Comparison of ENCODE assay signal across 11 cellular contexts in the genomic region with DNA sequence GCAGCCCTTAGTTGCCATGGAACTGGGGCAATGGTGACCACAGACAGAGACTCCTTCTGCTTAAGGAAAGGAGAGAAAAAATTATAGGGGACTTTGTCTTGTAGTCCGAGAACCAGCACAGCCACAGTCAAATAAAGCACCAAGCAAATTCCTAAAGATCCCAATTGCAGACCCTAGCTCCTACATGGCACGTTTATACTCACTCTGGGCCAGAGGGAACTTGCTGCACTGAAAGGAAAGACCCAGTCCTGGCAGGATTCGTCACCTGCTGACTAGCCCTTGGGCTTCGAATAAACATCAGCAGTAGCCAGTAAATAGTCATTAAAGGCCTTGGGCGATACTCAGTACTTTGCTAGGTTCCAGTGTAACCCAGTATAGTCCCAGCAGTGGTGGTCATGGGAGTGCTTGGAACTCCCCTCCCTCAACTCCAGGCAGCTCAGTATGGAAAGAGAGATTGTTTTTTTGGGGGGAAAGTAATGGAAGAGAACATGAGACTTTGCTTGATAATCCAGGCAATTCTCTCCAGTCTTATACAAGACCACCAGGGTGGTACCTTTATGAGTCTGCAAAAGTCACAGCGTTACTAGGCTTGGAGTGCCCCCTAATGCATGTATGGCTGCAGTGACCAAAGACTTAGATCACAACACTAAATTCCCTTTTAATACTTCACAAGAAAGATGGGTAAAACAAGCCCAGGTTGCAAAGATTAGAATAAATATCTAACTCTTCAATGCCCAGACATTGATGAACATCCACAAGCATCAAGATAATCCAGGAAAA.
DNase-seq lines count a peak whose midpoint lies in the region; ATAC-seq and TF ChIP-seq lines count a peak whose summit lies in the region.
"Had no signal": no experiment of that assay in that cellular context is flagged by ENCODE, and none has a peak within 500 bp of the region (broad histone marks: within the 10 kb centered on the region; RNA-seq: fewer than 3 reads in every experiment).

No MANE protein-coding gene starts in this region.

- DNase-seq in DND-41 (no peak), endodermal cell (peak; percentile 74), nephron progenitor cell (peak; percentile 12)
- no peak for DNase-seq in T-helper 2 cell treated with Interferon-gamma antibody and Interleukin-4, amounts not matched to agents 5 μg/mL and 100 μg/mL, for 36 hours (ENCODE audit: low spot score)
- DNase-seq: activated CD4-positive, alpha-beta T cell treated with anti-CD3 and anti-CD28 coated beads for 36 hours; aorta; hypothalamus; stomach had no signal

- H3K9me3 Mint-ChIP-seq in endodermal cell: peaks cover 10% of the 10 kb centered on the region
- H3K9me3 Mint-ChIP-seq in nephron progenitor cell: no peaks in the 10 kb centered on the region
- peaks cover 7% of the 10 kb centered on the region for H3K9me3 Mint-ChIP-seq in T-helper 2 cell treated with Interferon-gamma antibody and Interleukin-4, amounts not matched to agents 5 μg/mL and 100 μg/mL, for 36 hours

- H3K27ac Mint-ChIP-seq in endodermal cell: no peak overlapping the region
- no peak overlapping the region for H3K27ac Mint-ChIP-seq in nephron progenitor cell
- H3K27ac Mint-ChIP-seq in T-helper 2 cell treated with Interferon-gamma antibody and Interleukin-4, amounts not matched to agents 5 μg/mL and 100 μg/mL, for 36 hours: no peak overlapping the region
- H3K27ac Mint-ChIP-seq: activated CD4-positive, alpha-beta T cell treated with anti-CD3 and anti-CD28 coated beads for 36 hours had no signal

- no peaks in the 10 kb centered on the region for H3K79me2 ChIP-seq in DND-41 (ENCODE audit: insufficient read depth, low read length)
- no peaks in the 10 kb centered on the region for H3K79me2 ChIP-seq in Loucy (ENCODE audit: insufficient read depth, low read length)

- H3K4me1 Mint-ChIP-seq in endodermal cell: peaks cover 6% of the 10 kb centered on the region
- H3K4me1 Mint-ChIP-seq in nephron progenitor cell: no peaks in the 10 kb centered on the region
- H3K4me1 Mint-ChIP-seq in T-helper 2 cell treated with Interferon-gamma antibody and Interleukin-4, amounts not matched to agents 5 μg/mL and 100 μg/mL, for 36 hours (ENCODE audit: low read depth): no peaks in the 10 kb centered on the region
- H3K4me1 Mint-ChIP-seq: activated CD4-positive, alpha-beta T cell treated with anti-CD3 and anti-CD28 coated beads for 36 hours had no signal

- H3K4me2 ChIP-seq in DND-41 (ENCODE audit: insufficient read depth, low read length): no peak overlapping the region
- no peak overlapping the region for H3K4me2 ChIP-seq in Loucy (ENCODE audit: low read depth, low read length, poor library complexity, severe bottlenecking)

- H3K4me3 ChIP-seq in DND-41 (ENCODE audit: low read depth in 1 of 2, low read length in 2 of 2) (no peak overlapping the region), Loucy (ENCODE audit: low read length, poor library complexity, severe bottlenecking) (no peak overlapping the region), endodermal cell (ENCODE audit: low read length) (no peak overlapping the region)
- H3K4me3 ChIP-seq: stomach had no signal

- no peaks in the 10 kb centered on the region for H3K36me3 ChIP-seq in DND-41 (ENCODE audit: insufficient read depth, low read length)
- no peaks in the 10 kb centered on the region for H3K36me3 ChIP-seq in Loucy (ENCODE audit: insufficient read depth, low read length)
- H3K36me3 ChIP-seq in endodermal cell (ENCODE audit: control insufficient read depth, insufficient read depth, low read length): no peaks in the 10 kb centered on the region
- H3K36me3 ChIP-seq: stomach had no signal

- no peak overlapping the region for H3K4me3 Mint-ChIP-seq in endodermal cell
- H3K4me3 Mint-ChIP-seq in nephron progenitor cell: no peak overlapping the region
- H3K4me3 Mint-ChIP-seq in T-helper 2 cell treated with Interferon-gamma antibody and Interleukin-4, amounts not matched to agents 5 μg/mL and 100 μg/mL, for 36 hours: no peak overlapping the region
- H3K4me3 Mint-ChIP-seq: activated CD4-positive, alpha-beta T cell treated with anti-CD3 and anti-CD28 coated beads for 36 hours had no signal

- H3K27me3 Mint-ChIP-seq in endodermal cell (ENCODE audit: insufficient read depth): peaks cover 2% of the 10 kb centered on the region
- H3K27me3 Mint-ChIP-seq in nephron progenitor cell (ENCODE audit: low read depth, poor library complexity): peaks cover 9% of the 10 kb centered on the region
- H3K27me3 Mint-ChIP-seq in T-helper 2 cell treated with Interferon-gamma antibody and Interleukin-4, amounts not matched to agents 5 μg/mL and 100 μg/mL, for 36 hours (ENCODE audit: low read depth): no peaks in the 10 kb centered on the region
- H3K27me3 Mint-ChIP-seq: activated CD4-positive, alpha-beta T cell treated with anti-CD3 and anti-CD28 coated beads for 36 hours had no signal

- no peaks in the 10 kb centered on the region for H3K27me3 ChIP-seq in DND-41 (ENCODE audit: insufficient read depth, low read length, poor library complexity)
- H3K27me3 ChIP-seq in Loucy (ENCODE audit: insufficient read depth, low read length, poor library complexity, severe bottlenecking): peaks cover 6% of the 10 kb centered on the region
- no peaks in the 10 kb centered on the region for H3K27me3 ChIP-seq in endodermal cell (ENCODE audit: control insufficient read depth, insufficient read depth, low read length, poor library complexity, severe bottlenecking)
- H3K27me3 ChIP-seq: stomach had no signal

- H3K9me2 ChIP-seq in Loucy (replicated peaks; ENCODE audit: low read depth, low read length): no peaks in the 10 kb centered on the region

- H3K4me1 ChIP-seq in DND-41 (ENCODE audit: insufficient read depth, low read length) (no peaks in the 10 kb centered on the region), Loucy (ENCODE audit: insufficient read depth, low read length, poor library complexity, severe bottlenecking) (no peaks in the 10 kb centered on the region), endodermal cell (ENCODE audit: control insufficient read depth, insufficient read depth, low read length) (no peaks in the 10 kb centered on the region)
- H3K4me1 ChIP-seq: stomach had no signal

- H2AFZ ChIP-seq in DND-41 (ENCODE audit: low read depth, low read length) (no peak overlapping the region), Loucy (ENCODE audit: low read length) (no peak overlapping the region)

- TF ChIP-seq CTCF in DND-41 (IDR thresholded peaks at IDR 0.05; ENCODE audit: borderline replicate concordance, extremely low read depth, low read length, poor library complexity, severe bottlenecking) (peak; percentile 21), Loucy (conservative IDR thresholded peaks at IDR 0.05; ENCODE audit: low read length) (peak; percentile 76), endodermal cell (conservative IDR thresholded peaks at IDR 0.05) (peak; percentile 94), nephron progenitor cell (IDR thresholded peaks at IDR 0.05) (peak; percentile 41)

- H3K9me3 ChIP-seq in DND-41 (ENCODE audit: insufficient read depth, low read length, severe bottlenecking) (no peaks in the 10 kb centered on the region), Loucy (ENCODE audit: insufficient read depth, low read depth, low read length) (no peaks in the 10 kb centered on the region), endodermal cell (ENCODE audit: control insufficient read depth, low read length) (no peaks in the 10 kb centered on the region)

- no peaks in the 10 kb centered on the region for H3K36me3 Mint-ChIP-seq in endodermal cell (ENCODE audit: low read depth)
- H3K36me3 Mint-ChIP-seq in nephron progenitor cell (ENCODE audit: low read depth): no peaks in the 10 kb centered on the region
- no peaks in the 10 kb centered on the region for H3K36me3 Mint-ChIP-seq in T-helper 2 cell treated with Interferon-gamma antibody and Interleukin-4, amounts not matched to agents 5 μg/mL and 100 μg/mL, for 36 hours (ENCODE audit: low read depth)

- H3K9ac ChIP-seq in DND-41 (ENCODE audit: low read depth, low read length) (no peak overlapping the region), Loucy (ENCODE audit: low read depth, low read length, poor library complexity, severe bottlenecking) (no peak overlapping the region), endodermal cell (ENCODE audit: extremely low read depth, low read length, poor library complexity, severe bottlenecking) (no peak overlapping the region)

- ATAC-seq in DND-41 (ENCODE audit: insufficient read depth, low read depth) (no peak), esophagus mucosa (no peak), GM21786 (IDR thresholded peaks at IDR 0.05; ENCODE audit: unreplicated experiment) (no peak)
- ATAC-seq: activated CD4-positive, alpha-beta T cell treated with anti-CD3 and anti-CD28 coated beads for 36 hours had no signal

- WGBS in endodermal cell (ENCODE audit: insufficient coverage in 1 of 2, insufficient read length in 1 of 2), 2 experiments: 81 to 90% methylated on average over 3 to 6 of the region's 6 CpGs

- no peaks in the 10 kb centered on the region for H3F3A ChIP-seq in Loucy (ENCODE audit: low read depth)

- H4K20me1 ChIP-seq in DND-41 (ENCODE audit: insufficient read depth, low read length) (no peaks in the 10 kb centered on the region), Loucy (ENCODE audit: insufficient read depth, low read length, poor library complexity, severe bottlenecking) (no peaks in the 10 kb centered on the region)

- H3K27ac ChIP-seq in DND-41 (ENCODE audit: low read length) (no peak overlapping the region), endodermal cell (ENCODE audit: low read depth, low read length) (no peak overlapping the region)
- H3K27ac ChIP-seq: stomach had no signal

Comparison
In these comparisons a context has a peak if more than half of its experiments do, and no peak if none do; other contexts are left out.
1. DNase-seq: peak in endodermal cell (single experiment) and nephron progenitor cell (single experiment); none in DND-41 (single experiment) and T-helper 2 cell treated with Interferon-gamma antibody and Interleukin-4, amounts not matched to agents 5 μg/mL and 100 μg/mL, for 36 hours (single experiment).
2. CTCF ChIP-seq: peak in every context shown above with its lines; median percentile 94 in endodermal cell; 76 in Loucy; 41 in nephron progenitor cell; 21 in DND-41.